Comparison of ENCODE assay signal across 1 cellular context in genomic region chr1:185317034-185317885, GRCh38.
A peak's percentile ranks its signal among the peaks of the same experiment; 100 is the strongest.
TF ChIP-seq lines count a peak whose summit lies in the region.

Gene IVNS1ABP, minus strand, starts transcription at chr1:185317243. Its CDS starts 7,750 bp downstream, at chr1:185309493.

TF ChIP-seq in A549, 52 proteins besides CTCF, POLR2A, EP300 and RAD21 (continued from another document):
- TF ChIP-seq HMGXB4 (CRISPR knock-in tag; IDR thresholded peaks at IDR 0.05; ENCODE audit: borderline replicate concordance): no peak
- no peak for TF ChIP-seq CBX2 (IDR thresholded peaks at IDR 0.05; ENCODE audit: borderline replicate concordance, low read depth)
- TF ChIP-seq RARB (CRISPR knock-in tag; IDR thresholded peaks at IDR 0.05): no peak
- TF ChIP-seq HOXB13 (CRISPR knock-in tag; IDR thresholded peaks at IDR 0.05; ENCODE audit: low read depth): no peak
- TF ChIP-seq SREBF2 (IDR thresholded peaks at IDR 0.05): no peak
- no peak for TF ChIP-seq RCOR1 (IDR thresholded peaks at IDR 0.05; ENCODE audit: low read depth, low read length)
- TF ChIP-seq, protein P1, sequence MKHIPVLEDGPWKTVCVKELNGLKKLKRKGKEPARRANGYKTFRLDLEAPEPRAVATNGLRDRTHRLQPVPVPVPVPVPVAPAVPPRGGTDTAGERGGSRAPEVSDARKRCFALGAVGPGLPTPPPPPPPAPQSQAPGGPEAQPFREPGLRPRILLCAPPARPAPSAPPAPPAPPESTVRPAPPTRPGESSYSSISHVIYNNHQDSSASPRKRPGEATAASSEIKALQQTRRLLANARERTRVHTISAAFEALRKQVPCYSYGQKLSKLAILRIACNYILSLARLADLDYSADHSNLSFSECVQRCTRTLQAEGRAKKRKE (CRISPR knock-in tag; IDR thresholded peaks at IDR 0.05; ENCODE audit: low read depth): no peak
- no peak for TF ChIP-seq ESRRA (IDR thresholded peaks at IDR 0.05; ENCODE audit: borderline replicate concordance, low read length)
- TF ChIP-seq PHF8 (IDR thresholded peaks at IDR 0.05; ENCODE audit: borderline replicate concordance, low read depth): no peak; the same call in none of the 2 replicates
- TF ChIP-seq MYC (IDR thresholded peaks at IDR 0.05; ENCODE audit: borderline replicate concordance, low read length): peak; percentile 75
- TF ChIP-seq, protein P2, sequence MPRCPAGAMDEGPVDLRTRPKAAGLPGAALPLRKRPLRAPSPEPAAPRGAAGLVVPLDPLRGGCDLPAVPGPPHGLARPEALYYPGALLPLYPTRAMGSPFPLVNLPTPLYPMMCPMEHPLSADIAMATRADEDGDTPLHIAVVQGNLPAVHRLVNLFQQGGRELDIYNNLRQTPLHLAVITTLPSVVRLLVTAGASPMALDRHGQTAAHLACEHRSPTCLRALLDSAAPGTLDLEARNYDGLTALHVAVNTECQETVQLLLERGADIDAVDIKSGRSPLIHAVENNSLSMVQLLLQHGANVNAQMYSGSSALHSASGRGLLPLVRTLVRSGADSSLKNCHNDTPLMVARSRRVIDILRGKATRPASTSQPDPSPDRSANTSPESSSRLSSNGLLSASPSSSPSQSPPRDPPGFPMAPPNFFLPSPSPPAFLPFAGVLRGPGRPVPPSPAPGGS (IDR thresholded peaks at IDR 0.05): peak; percentile 84; the same call in 1 of the 3 replicates
- no peak for TF ChIP-seq REST (IDR thresholded peaks at IDR 0.05)
- TF ChIP-seq, protein P3, sequence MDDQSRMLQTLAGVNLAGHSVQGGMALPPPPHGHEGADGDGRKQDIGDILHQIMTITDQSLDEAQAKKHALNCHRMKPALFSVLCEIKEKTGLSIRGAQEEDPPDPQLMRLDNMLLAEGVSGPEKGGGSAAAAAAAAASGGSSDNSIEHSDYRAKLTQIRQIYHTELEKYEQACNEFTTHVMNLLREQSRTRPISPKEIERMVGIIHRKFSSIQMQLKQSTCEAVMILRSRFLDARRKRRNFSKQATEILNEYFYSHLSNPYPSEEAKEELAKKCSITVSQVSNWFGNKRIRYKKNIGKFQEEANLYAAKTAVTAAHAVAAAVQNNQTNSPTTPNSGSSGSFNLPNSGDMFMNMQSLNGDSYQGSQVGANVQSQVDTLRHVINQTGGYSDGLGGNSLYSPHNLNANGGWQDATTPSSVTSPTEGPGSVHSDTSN (IDR thresholded peaks at IDR 0.05): no peak
- TF ChIP-seq FOSL2 (IDR thresholded peaks at IDR 0.05): no peak
- no peak for TF ChIP-seq FOSL2 (CRISPR knock-in tag; IDR thresholded peaks at IDR 0.05)
- TF ChIP-seq CHD4 (IDR thresholded peaks at IDR 0.05; ENCODE audit: borderline replicate concordance): no peak
- no peak for TF ChIP-seq NPAS2 (CRISPR knock-in tag; IDR thresholded peaks at IDR 0.05; ENCODE audit: borderline replicate concordance)
- no peak for TF ChIP-seq NR3C1 (IDR thresholded peaks at IDR 0.05)
